11 cellular contexts compared by ENCODE assay signal in genomic region chr11:63843042-63843441, GRCh38. TPM values are rescaled to one million over a fixed set of nuclear protein-coding genes. Genes with fewer than 3 reads are reported as not detected.
A peak's percentile ranks its signal among the peaks of the same experiment; 100 is the strongest.
DNase-seq lines count a peak whose midpoint lies in the region; ATAC-seq and TF ChIP-seq lines count a peak whose summit lies in the region.
"Had no signal": no experiment of that assay in that cellular context is flagged by ENCODE, and none has a peak within 500 bp of the region (broad histone marks: within the 10 kb centered on the region; RNA-seq: fewer than 3 reads in every experiment).

No MANE protein-coding gene starts in this region.

- DNase-seq in CD8-positive, alpha-beta memory T cell, result peak in 1 of 5 donors; percentile 19
- no peak for DNase-seq in T-cell
- peak; percentile 31 for DNase-seq in fibroblast of peridontal ligament (ENCODE audit: extremely low read depth)
- DNase-seq in posterior vena cava (ENCODE audit: low spot score), result peak; percentile 34
- no peak for DNase-seq in HAP-1 (ENCODE audit: low spot score in 2 of 2)
- no peak for DNase-seq in WERI-Rb-1
- DNase-seq: EL, psoas muscle had no signal

- POLR2A ChIA-PET in CD8-positive, alpha-beta memory T cell (lab: Charles Lee), result no interaction called here
- POLR2A ChIA-PET in T-cell (lab: Charles Lee), result interaction anchor here in 1 of 2 donors (1.0 kb wide), 1 partner anchor 19 kb away, joined by 3 read pairs; no protein-coding TSS in a partner anchor

- H3K9me3 ChIP-seq in CD8-positive, alpha-beta memory T cell (ENCODE audit: low read length), result no peaks in the 10 kb centered on the region
- H3K9me3 ChIP-seq in HAP-1, result no peaks in the 10 kb centered on the region
- H3K9me3 ChIP-seq in WERI-Rb-1 (ENCODE audit: severe bottlenecking), result no peaks in the 10 kb centered on the region
- H3K9me3 ChIP-seq: psoas muscle had no signal

- H3K4me1 Mint-ChIP-seq in CD8-positive, alpha-beta memory T cell, result peaks cover 72 to 83% (median 80%) of the 10 kb centered on the region in 3 donors
- peaks cover 73 to 77% (median 76%) of the 10 kb centered on the region in 3 donors for H3K4me1 Mint-ChIP-seq in T-cell

- no peak overlapping the region for H3K27ac ChIP-seq in CD8-positive, alpha-beta memory T cell (ENCODE audit: low read depth, low read length)
- H3K27ac ChIP-seq in WERI-Rb-1, result no peak overlapping the region
- H3K27ac ChIP-seq: psoas muscle had no signal

- H3K27ac Mint-ChIP-seq in CD8-positive, alpha-beta memory T cell, result peak overlapping the region; percentile 49 to 95 (median 66)
- H3K27ac Mint-ChIP-seq in T-cell, result peak overlapping the region; percentile 79 to 81

- no peaks in the 10 kb centered on the region for H3K36me3 ChIP-seq in CD8-positive, alpha-beta memory T cell (ENCODE audit: insufficient read depth, low read length)
- H3K36me3 ChIP-seq in HAP-1 (replicated peaks) (peaks cover 14% of the 10 kb centered on the region), WERI-Rb-1 (peaks cover 28% of the 10 kb centered on the region)

- peak overlapping the region; percentile 0 to 60 (median 41) for H3K4me3 Mint-ChIP-seq in CD8-positive, alpha-beta memory T cell
- H3K4me3 Mint-ChIP-seq in T-cell, result peak overlapping the region in 1 of 3 donors; percentile 94

- H3K36me3 Mint-ChIP-seq in CD8-positive, alpha-beta memory T cell, result peaks cover 0 to 72% (median 7%) of the 10 kb centered on the region in 3 donors
- peaks cover 23% of the 10 kb centered on the region for H3K36me3 Mint-ChIP-seq in T-cell

- no peak overlapping the region for H3K4me3 ChIP-seq in CD8-positive, alpha-beta memory T cell (ENCODE audit: low read length)
- no peak overlapping the region for H3K4me3 ChIP-seq in HAP-1
- H3K4me3 ChIP-seq in WERI-Rb-1 (ENCODE audit: low read depth, low read length), result no peak overlapping the region
- H3K4me3 ChIP-seq: K562, psoas muscle had no signal

- peaks cover 0 to 4% of the 10 kb centered on the region in 2 donors for H3K27me3 Mint-ChIP-seq in CD8-positive, alpha-beta memory T cell
- H3K27me3 Mint-ChIP-seq in T-cell, result no peaks in the 10 kb centered on the region

- no peak for TF ChIP-seq CTCF in WERI-Rb-1 (IDR thresholded peaks at IDR 0.05; ENCODE audit: low read depth, low read length)

- CTCF ChIA-PET in CD8-positive, alpha-beta memory T cell (lab: Charles Lee), result interaction anchor here (11.1 kb wide), 1 partner anchor 105 kb away, joined by 225 read pairs; no protein-coding TSS in a partner anchor
- CTCF ChIA-PET in T-cell (lab: Charles Lee), result interaction anchor here in 1 of 2 donors (0.5 to 1.0 kb wide), 2 partner anchors 33 to 631 kb away, joined by 4 to 5 read pairs; no protein-coding TSS in a partner anchor

- no peaks in the 10 kb centered on the region for H3K9me3 Mint-ChIP-seq in CD8-positive, alpha-beta memory T cell
- no peaks in the 10 kb centered on the region for H3K9me3 Mint-ChIP-seq in T-cell

- ATAC-seq in T-cell (replicated peaks in 1 of 4), result no peak
- ATAC-seq in HG02938 (IDR thresholded peaks at IDR 0.05; ENCODE audit: unreplicated experiment), result no peak
- ATAC-seq in GM21576 (IDR thresholded peaks at IDR 0.05; ENCODE audit: unreplicated experiment), result no peak
- ATAC-seq: K562, psoas muscle had no signal

- intact Hi-C loops in posterior vena cava (cut with DNase I), result no loop called here

- no peaks in the 10 kb centered on the region for H3K27me3 ChIP-seq in CD8-positive, alpha-beta memory T cell (ENCODE audit: insufficient read depth, low read length, poor library complexity, severe bottlenecking)
- H3K27me3 ChIP-seq in HAP-1 (ENCODE audit: low read depth) (no peaks in the 10 kb centered on the region), WERI-Rb-1 (ENCODE audit: insufficient read depth, low read depth, severe bottlenecking) (no peaks in the 10 kb centered on the region)

- in situ Hi-C loops in HAP-1 (cut with MboI; ENCODE audit: low sequenced_read_pairs), result no loop called here

- peaks cover 55% of the 10 kb centered on the region for H3K4me1 ChIP-seq in CD8-positive, alpha-beta memory T cell (ENCODE audit: insufficient read depth, low read length)
- peaks cover 6% of the 10 kb centered on the region; the same call in 1 of the 2 replicates for H3K4me1 ChIP-seq in HAP-1

RNA-seq across cellular contexts. Expression of gene MARK2, which starts 4.1 kb away (rescaled TPM):
- 10 to 100 TPM; 34.5 to 38.0 TPM for total RNA-seq in CD8-positive, alpha-beta memory T cell
- polyA plus RNA-seq in CD8-positive, alpha-beta memory T cell, result 72.5 TPM
- 10 to 100 TPM; 57.4 to 67.2 (median 64.0) TPM for total RNA-seq in T-cell
- 10 to 100 TPM; 20.5 to 24.5 TPM for total RNA-seq in posterior vena cava

RNA-seq across cellular contexts. Expression of gene SPINDOC, which starts 29.8 kb away (rescaled TPM):
- total RNA-seq in CD8-positive, alpha-beta memory T cell, result 10 to 100 TPM; 38.7 to 41.4 TPM
- 1.4 TPM for polyA plus RNA-seq in CD8-positive, alpha-beta memory T cell
- total RNA-seq in T-cell (10 to 100 TPM in 3 of 5 donors, 1 to 10 TPM in 2; 8.1 to 16.1 (median 15.3) TPM), posterior vena cava (10 to 100 TPM; 11.8 to 15.1 TPM)

Comparison
In these comparisons a context has a peak if more than half of its experiments do, and no peak if none do; other contexts are left out.
1. DNase-seq: peak in fibroblast of peridontal ligament (single experiment) and posterior vena cava (single experiment); none in T-cell (0 of 34), HAP-1 (0 of 2) and WERI-Rb-1 (single experiment).